Comparison of ENCODE assay signal across 8 cellular contexts in genomic region chr22:38706885-38707180, GRCh38. TPM values are rescaled to one million over a fixed set of nuclear protein-coding genes. Genes with fewer than 3 reads are reported as not detected.
DNase-seq lines count a peak whose midpoint lies in the region; ATAC-seq lines count a peak whose summit lies in the region.

No MANE protein-coding gene starts in this region.

- H3K4me1 ChIP-seq in ACC112 (ENCODE audit: control insufficient read depth, insufficient read depth, low read length, unreplicated experiment), result peaks cover 16% of the 10 kb centered on the region
- H3K4me1 ChIP-seq in muscle layer of duodenum (ENCODE audit: control insufficient read depth in 1 of 2, insufficient read depth in 2 of 2, low read length in 2 of 2), result peaks cover 19 to 23% of the 10 kb centered on the region in 2 donors

- no peaks in the 10 kb centered on the region for H3K9me3 Mint-ChIP-seq in IgD-negative memory B cell

- H3K36me3 Mint-ChIP-seq in IgD-negative memory B cell, result no peaks in the 10 kb centered on the region

- H3K4me3 ChIP-seq in ACC112 (ENCODE audit: low read depth, low read length) (peak overlapping the region; percentile 89), muscle layer of duodenum (ENCODE audit: low read depth in 1 of 2, low read length in 2 of 2) (peak overlapping the region; percentile 79 to 90)

- H3K27ac Mint-ChIP-seq in IgD-negative memory B cell, result peak overlapping the region; percentile 71 to 96 (median 92)

- H3K9me3 ChIP-seq in muscle layer of duodenum (ENCODE audit: control insufficient read depth in 1 of 2, low read length in 2 of 2), result no peaks in the 10 kb centered on the region

- no peaks in the 10 kb centered on the region for H3K27me3 Mint-ChIP-seq in IgD-negative memory B cell

- H3K27me3 ChIP-seq in ACC112 (ENCODE audit: insufficient read depth, low read length) (no peaks in the 10 kb centered on the region), muscle layer of duodenum (ENCODE audit: low read depth, low read length) (no peaks in the 10 kb centered on the region)

- ATAC-seq in HG03571 (IDR thresholded peaks at IDR 0.05; ENCODE audit: unreplicated experiment), result no peak

- peak overlapping the region; percentile 85 to 97 (median 94) for H3K4me3 Mint-ChIP-seq in IgD-negative memory B cell

- DNase-seq in caudate nucleus (lab: John Stamatoyannopoulos, UW) (no peak), C1 segment of cervical spinal cord (lab: John Stamatoyannopoulos, UW) (no peak), NCI-H187 treated with DMSO at 0.1 percent for 48 hours (lab: John Stamatoyannopoulos, UW) (no peak), RPMI8226 (no peak)

- peak overlapping the region; percentile 76 for H3K27ac ChIP-seq in ACC112 (ENCODE audit: low read depth, low read length)
- H3K27ac ChIP-seq in caudate nucleus (ENCODE audit: low read depth, low read length), result peak overlapping the region; percentile 88
- peak overlapping the region; percentile 90 for H3K27ac ChIP-seq in muscle layer of duodenum (ENCODE audit: low read length)

- no peak overlapping the region for H2AFZ ChIP-seq in ACC112 (ENCODE audit: low read length, unreplicated experiment)

- peaks cover 55% of the 10 kb centered on the region for H3K79me2 ChIP-seq in ACC112 (ENCODE audit: control insufficient read depth, insufficient read depth, low read length, unreplicated experiment)

- H3K4me1 Mint-ChIP-seq in IgD-negative memory B cell, result peaks cover 27 to 57% (median 43%) of the 10 kb centered on the region in 3 donors

- H3K36me3 ChIP-seq in ACC112 (ENCODE audit: insufficient read depth, low read length), result no peaks in the 10 kb centered on the region
- peaks cover 6 to 13% of the 10 kb centered on the region in 2 donors for H3K36me3 ChIP-seq in muscle layer of duodenum (ENCODE audit: control insufficient read depth in 1 of 2, insufficient read depth in 2 of 2, low read length in 2 of 2)

RNA-seq across cellular contexts. Expression of gene GTPBP1, which starts 1.1 kb away (rescaled TPM):
- polyA plus RNA-seq in IgD-negative memory B cell, result 46.7 TPM

RNA-seq across cellular contexts. Expression of gene JOSD1, which starts 6.1 kb away (rescaled TPM):
- polyA plus RNA-seq in IgD-negative memory B cell, result 5.4 TPM

RNA-seq across cellular contexts. Expression of gene TOMM22, which starts 25.1 kb away (rescaled TPM):
- polyA plus RNA-seq in IgD-negative memory B cell, result 67.0 TPM

RNA-seq across cellular contexts. Expression of gene SUN2, which starts 49.0 kb away (rescaled TPM):
- polyA plus RNA-seq in IgD-negative memory B cell, result 206 TPM

RNA-seq across cellular contexts. Expression of gene CBY1, which starts 50.4 kb away (rescaled TPM):
- polyA plus RNA-seq in IgD-negative memory B cell, result 4.9 TPM
